8 cellular contexts compared by ENCODE assay signal in genomic region chr10:84008878-84009277, GRCh38.
DNase-seq lines count a peak whose midpoint lies in the region; ATAC-seq, FAIRE-seq and TF ChIP-seq lines count a peak whose summit lies in the region.

No MANE protein-coding gene starts in this region.

- TF ChIP-seq POLR2A in GM12892 (IDR thresholded peaks at IDR 0.05; ENCODE audit: low read depth, low read length) (no peak), transverse colon (IDR thresholded peaks at IDR 0.05) (no peak)

- 33 to 44% methylated on average over 2 to 3 of the region's 3 CpGs for WGBS in transverse colon (ENCODE audit: low coverage in 1 of 2), 2 donors

- peak; percentile 38 for FAIRE-seq in GM12892 (lab: Jason Lieb, UNC)

- no peak overlapping the region for H3K4me3 ChIP-seq in WERI-Rb-1 (ENCODE audit: low read depth, low read length)
- no peak overlapping the region for H3K4me3 ChIP-seq in transverse colon

- H3K9me3 ChIP-seq in WERI-Rb-1 (ENCODE audit: severe bottlenecking) (no peaks in the 10 kb centered on the region), transverse colon (no peaks in the 10 kb centered on the region)

- DNase-seq in AG20443 (ENCODE audit: low spot score) (peak; percentile 12), GM12892 (ENCODE audit: insufficient read length) (no peak), WERI-Rb-1 (peak; percentile 53), germinal center (ENCODE audit: low spot score) (peak; percentile 39), transverse colon (peak; percentile 41), superior temporal gyrus (ENCODE audit: extremely low spot score) (no peak), NCI-H510A treated with DMSO at 0.1 percent for 48 hours (lab: John Stamatoyannopoulos, UW) (no peak)

- peaks cover 0 to 11% (median 4%) of the 10 kb centered on the region in 4 donors for H3K4me1 ChIP-seq in transverse colon

- no peak for TF ChIP-seq EP300 in transverse colon (IDR thresholded peaks at IDR 0.05; ENCODE audit: low read depth)

- intact Hi-C loops in transverse colon (cut with DNase I; ENCODE audit: low total_unique reads) = no loop called here

- no peaks in the 10 kb centered on the region for H3K27me3 ChIP-seq in WERI-Rb-1 (ENCODE audit: insufficient read depth, low read depth, severe bottlenecking)
- H3K27me3 ChIP-seq in transverse colon = peaks cover 7% of the 10 kb centered on the region

- TF ChIP-seq CTCF in WERI-Rb-1 (IDR thresholded peaks at IDR 0.05; ENCODE audit: low read depth, low read length) = peak; percentile 81
- peak; percentile 46 to 76 (median 67) for TF ChIP-seq CTCF in transverse colon (IDR thresholded peaks at IDR 0.05)

- H3K27ac ChIP-seq in WERI-Rb-1 (no peak overlapping the region), transverse colon (no peak overlapping the region)

- peak; percentile 51 for ATAC-seq in HG03442 (IDR thresholded peaks at IDR 0.05; ENCODE audit: unreplicated experiment)

- no peaks in the 10 kb centered on the region for H3K36me3 ChIP-seq in WERI-Rb-1
- H3K36me3 ChIP-seq in transverse colon = no peaks in the 10 kb centered on the region

- in situ Hi-C loops in transverse colon (cut with MboI; ENCODE audit: low pct_ligation_motif_present in 1 of 4, low pct_unique_long_range_greater_than_20kb in 1 of 4, low sequenced_read_pairs in 3 of 4) = no loop called here

Comparison
In these comparisons a context has a peak if more than half of its experiments do, and no peak if none do; other contexts are left out.
1. DNase-seq: peak in AG20443 (single experiment), WERI-Rb-1 (single experiment), germinal center (single experiment) and transverse colon (single experiment); none in GM12892 (single experiment), superior temporal gyrus (single experiment) and NCI-H510A treated with DMSO at 0.1 percent for 48 hours (single experiment).